29 cellular contexts compared by ENCODE assay signal in the genomic region with DNA sequence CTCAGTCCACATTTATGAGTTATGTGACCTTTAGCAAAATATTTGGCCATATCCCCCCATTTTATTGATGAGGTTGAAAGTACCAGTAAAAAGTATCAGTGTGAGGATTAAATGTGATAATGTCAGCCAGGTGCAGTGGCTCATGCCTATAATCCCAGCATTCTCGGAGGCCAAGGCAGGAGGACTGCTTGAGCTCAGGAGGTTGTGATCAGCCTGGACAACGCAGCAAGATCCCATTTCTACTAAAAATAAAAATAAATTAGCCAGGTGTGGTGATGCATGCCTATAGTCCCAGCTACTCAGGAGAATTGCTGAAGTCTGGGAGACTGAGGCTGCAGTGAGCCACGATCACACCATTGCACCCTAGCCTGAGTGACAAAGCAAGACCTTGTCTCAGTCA.
"Had no signal": no experiment of that assay in that cellular context is flagged by ENCODE, and none has a peak within 500 bp of the region (broad histone marks: within the 10 kb centered on the region; RNA-seq: fewer than 3 reads in every experiment).

No MANE protein-coding gene starts in this region.

- H3K4me3 ChIP-seq: left lung, lower lobe of right lung, psoas muscle, right atrium auricular region, skin epidermis, suprapubic skin, thoracic aorta, tibial artery, upper lobe of right lung had no signal

- H3K27me3 ChIP-seq: left lung, right atrium auricular region, suprapubic skin, tibial artery, upper lobe of right lung had no signal

- H3K9ac ChIP-seq: parathyroid adenoma had no signal

- ATAC-seq: left colon; left lung; lower lobe of right lung; naive thymus-derived CD8-positive, alpha-beta T cell; psoas muscle; sciatic nerve; stimulated activated naive B cell treated with anti-CD40 and anti-IgM and Interleukin-4, amounts not matched to agents 10 μg/mL and 1 μg/mL and 100 μg/mL, for 72 hours; stimulated activated naive CD8-positive, alpha-beta T cell treated with anti-CD3 and anti-CD28 coated beads, Interleukin-15, Interleukin-2, amounts not matched to agents 100 U/mL and 50 U/mL, for 24 hours; upper lobe of right lung had no signal

- DNase-seq: hippocampal formation; kidney glomerular epithelial cell; left colon; left lung; lower lobe of right lung; mammary epithelial cell; mesenchymal stem cell; naive thymus-derived CD8-positive, alpha-beta T cell; nucleus accumbens; psoas muscle; stimulated activated CD4-positive, alpha-beta T cell treated with anti-CD3 and anti-CD28 coated beads, Interleukin-12 subunit alpha, Interleukin-12 subunit beta, amount 100 ng/mL, for 4 hours; stimulated activated CD4-positive, alpha-beta T cell treated with anti-CD3 and anti-CD28 coated beads, Interleukin-15, amount 100 ng/mL, for 24 hours; stimulated activated CD4-positive, alpha-beta T cell treated with anti-CD3 and anti-CD28 coated beads, Interleukin-2, amount 100 ng/mL, for 24 hours; stimulated activated CD4-positive, alpha-beta T cell treated with anti-CD3 and anti-CD28 coated beads, Interleukin-4, amount 100 ng/mL, for 1 hour; stimulated activated naive B cell treated with anti-CD40 and anti-IgM and Interleukin-4, amounts not matched to agents 10 μg/mL and 1 μg/mL and 100 μg/mL, for 72 hours; stimulated activated naive CD8-positive, alpha-beta T cell treated with anti-CD3 and anti-CD28 coated beads, Interleukin-15, Interleukin-2, amounts not matched to agents 100 U/mL and 50 U/mL, for 24 hours; tibial artery; trophoblast cell; upper lobe of right lung had no signal

- FAIRE-seq: keratinocyte, urothelium cell line had no signal

- H3K27ac ChIP-seq: left lung, lower lobe of right lung, parathyroid adenoma, psoas muscle, right atrium auricular region, skin epidermis, suprapubic skin, thoracic aorta, tibial artery, upper lobe of right lung had no signal

- H3K27me3 Mint-ChIP-seq: naive thymus-derived CD8-positive, alpha-beta T cell; stimulated activated naive B cell treated with anti-CD40 and anti-IgM and Interleukin-4, amounts not matched to agents 10 μg/mL and 1 μg/mL and 100 μg/mL, for 72 hours had no signal

- H3K4me1 ChIP-seq: left lung, lower lobe of right lung, parathyroid adenoma, psoas muscle, right atrium auricular region, upper lobe of right lung had no signal

- H2AFZ ChIP-seq: parathyroid adenoma had no signal

- H3K9me3 Mint-ChIP-seq: naive thymus-derived CD8-positive, alpha-beta T cell; nephron; neural crest cell; stimulated activated naive B cell treated with anti-CD40 and anti-IgM and Interleukin-4, amounts not matched to agents 10 μg/mL and 1 μg/mL and 100 μg/mL, for 72 hours had no signal

- H3K79me2 ChIP-seq: parathyroid adenoma had no signal

- H3K9me3 ChIP-seq: left lung, lower lobe of right lung, psoas muscle, right atrium auricular region, suprapubic skin, thoracic aorta, tibial artery, upper lobe of right lung had no signal

- H3K4me1 Mint-ChIP-seq: stimulated activated naive B cell treated with anti-CD40 and anti-IgM and Interleukin-4, amounts not matched to agents 10 μg/mL and 1 μg/mL and 100 μg/mL, for 72 hours had no signal

- H3K4me3 Mint-ChIP-seq: naive thymus-derived CD8-positive, alpha-beta T cell; nephron; neural crest cell; stimulated activated naive B cell treated with anti-CD40 and anti-IgM and Interleukin-4, amounts not matched to agents 10 μg/mL and 1 μg/mL and 100 μg/mL, for 72 hours had no signal
